1 cellular context compared by ENCODE assay signal in the genomic region with DNA sequence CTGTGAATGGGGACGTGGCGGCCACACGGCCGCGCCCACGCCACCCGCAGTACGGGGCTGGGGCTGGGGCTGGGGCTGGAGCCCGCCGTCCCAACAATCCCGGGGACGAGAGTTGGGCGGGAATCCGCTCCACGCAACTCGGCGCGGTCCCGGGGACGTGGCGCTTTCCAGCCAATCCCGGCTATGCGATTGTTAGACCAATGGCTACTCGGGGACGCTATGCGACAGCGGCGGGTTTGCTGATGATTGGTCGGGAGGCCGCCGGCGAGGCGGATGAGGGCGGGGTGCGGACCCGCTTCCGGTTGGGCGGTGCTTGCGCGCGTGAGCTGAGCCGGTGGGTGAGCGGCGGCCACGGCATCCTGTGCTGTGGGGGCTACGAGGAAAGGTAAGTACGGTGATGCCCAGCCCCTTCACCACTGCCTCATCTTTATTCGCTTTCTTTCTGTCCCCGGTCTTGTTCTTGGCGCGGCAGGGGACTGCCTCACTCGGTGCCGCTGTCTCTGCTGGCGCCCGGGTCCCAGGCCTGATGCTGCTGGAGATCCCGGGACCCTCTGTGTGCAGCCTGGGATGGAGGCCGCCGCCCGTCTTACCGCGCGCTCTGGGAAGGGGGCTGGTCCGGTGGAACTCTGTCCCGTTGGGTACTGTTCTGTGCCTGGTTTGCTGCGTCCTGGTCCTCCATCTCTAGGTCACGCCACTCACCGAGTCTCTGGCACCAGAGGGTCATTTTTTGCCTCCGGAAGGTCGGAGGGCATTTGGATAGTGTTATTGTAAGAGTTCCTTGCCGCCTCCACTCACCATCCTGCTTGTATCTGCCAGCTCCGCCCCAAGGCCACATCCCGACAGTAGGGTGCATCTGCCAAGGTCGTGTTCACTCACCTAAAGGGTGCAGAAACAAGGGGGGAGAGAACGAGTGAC.
A peak's percentile ranks its signal among the peaks of the same experiment; 100 is the strongest.
TF ChIP-seq lines count a peak whose summit lies in the region.

A gene (plus strand): TSS at position 312 of the 915 bp plus-strand sequence. CDS start 9,225 bp downstream, outside the sequence.

TF ChIP-seq in HepG2, 621 proteins besides CTCF, POLR2A, EP300 and RAD21 (continued from another document and continues in another):
- TF ChIP-seq, protein P1, sequence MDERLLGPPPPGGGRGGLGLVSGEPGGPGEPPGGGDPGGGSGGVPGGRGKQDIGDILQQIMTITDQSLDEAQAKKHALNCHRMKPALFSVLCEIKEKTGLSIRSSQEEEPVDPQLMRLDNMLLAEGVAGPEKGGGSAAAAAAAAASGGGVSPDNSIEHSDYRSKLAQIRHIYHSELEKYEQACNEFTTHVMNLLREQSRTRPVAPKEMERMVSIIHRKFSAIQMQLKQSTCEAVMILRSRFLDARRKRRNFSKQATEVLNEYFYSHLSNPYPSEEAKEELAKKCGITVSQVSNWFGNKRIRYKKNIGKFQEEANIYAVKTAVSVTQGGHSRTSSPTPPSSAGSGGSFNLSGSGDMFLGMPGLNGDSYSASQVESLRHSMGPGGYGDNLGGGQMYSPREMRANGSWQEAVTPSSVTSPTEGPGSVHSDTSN (CRISPR knock-in tag; IDR thresholded peaks at IDR 0.05): 0 out of 2 replicates have a peak, but pooled peaks have one; percentile 47
- TF ChIP-seq RNF2 (conservative IDR thresholded peaks at IDR 0.05; ENCODE audit: low read depth): 0 out of 2 replicates have a peak, but pooled peaks have one; percentile 68
- no peak for TF ChIP-seq ZNF703 (CRISPR knock-in tag; IDR thresholded peaks at IDR 0.05; ENCODE audit: borderline replicate concordance)
- TF ChIP-seq, protein P2, sequence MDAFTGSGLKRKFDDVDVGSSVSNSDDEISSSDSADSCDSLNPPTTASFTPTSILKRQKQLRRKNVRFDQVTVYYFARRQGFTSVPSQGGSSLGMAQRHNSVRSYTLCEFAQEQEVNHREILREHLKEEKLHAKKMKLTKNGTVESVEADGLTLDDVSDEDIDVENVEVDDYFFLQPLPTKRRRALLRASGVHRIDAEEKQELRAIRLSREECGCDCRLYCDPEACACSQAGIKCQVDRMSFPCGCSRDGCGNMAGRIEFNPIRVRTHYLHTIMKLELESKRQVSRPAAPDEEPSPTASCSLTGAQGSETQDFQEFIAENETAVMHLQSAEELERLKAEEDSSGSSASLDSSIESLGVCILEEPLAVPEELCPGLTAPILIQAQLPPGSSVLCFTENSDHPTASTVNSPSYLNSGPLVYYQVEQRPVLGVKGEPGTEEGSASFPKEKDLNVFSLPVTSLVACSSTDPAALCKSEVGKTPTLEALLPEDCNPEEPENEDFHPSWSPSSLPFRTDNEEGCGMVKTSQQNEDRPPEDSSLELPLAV (CRISPR knock-in tag; conservative IDR thresholded peaks at IDR 0.05; ENCODE audit: low read depth): no peak
- TF ChIP-seq BRCA1 (CRISPR knock-in tag; IDR thresholded peaks at IDR 0.05): no peak
- peak; percentile 67; the same call in 1 of the 2 replicates for TF ChIP-seq ZNF749 (CRISPR knock-in tag; IDR thresholded peaks at IDR 0.05; ENCODE audit: borderline replicate concordance)
- TF ChIP-seq, protein P3, sequence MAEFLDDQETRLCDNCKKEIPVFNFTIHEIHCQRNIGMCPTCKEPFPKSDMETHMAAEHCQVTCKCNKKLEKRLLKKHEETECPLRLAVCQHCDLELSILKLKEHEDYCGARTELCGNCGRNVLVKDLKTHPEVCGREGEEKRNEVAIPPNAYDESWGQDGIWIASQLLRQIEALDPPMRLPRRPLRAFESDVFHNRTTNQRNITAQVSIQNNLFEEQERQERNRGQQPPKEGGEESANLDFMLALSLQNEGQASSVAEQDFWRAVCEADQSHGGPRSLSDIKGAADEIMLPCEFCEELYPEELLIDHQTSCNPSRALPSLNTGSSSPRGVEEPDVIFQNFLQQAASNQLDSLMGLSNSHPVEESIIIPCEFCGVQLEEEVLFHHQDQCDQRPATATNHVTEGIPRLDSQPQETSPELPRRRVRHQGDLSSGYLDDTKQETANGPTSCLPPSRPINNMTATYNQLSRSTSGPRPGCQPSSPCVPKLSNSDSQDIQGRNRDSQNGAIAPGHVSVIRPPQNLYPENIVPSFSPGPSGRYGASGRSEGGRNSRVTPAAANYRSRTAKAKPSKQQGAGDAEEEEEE (CRISPR knock-in tag; IDR thresholded peaks at IDR 0.05; ENCODE audit: borderline replicate concordance): peak; percentile 26; the same call in 1 of the 2 replicates
- TF ChIP-seq ZSCAN12 (CRISPR knock-in tag; IDR thresholded peaks at IDR 0.05): no peak
- TF ChIP-seq ZNF234 (CRISPR knock-in tag; conservative IDR thresholded peaks at IDR 0.05): no peak
- TF ChIP-seq CBFB (CRISPR knock-in tag; IDR thresholded peaks at IDR 0.05): peak; percentile 49; the same call in 1 of the 2 replicates
- TF ChIP-seq, protein P4, sequence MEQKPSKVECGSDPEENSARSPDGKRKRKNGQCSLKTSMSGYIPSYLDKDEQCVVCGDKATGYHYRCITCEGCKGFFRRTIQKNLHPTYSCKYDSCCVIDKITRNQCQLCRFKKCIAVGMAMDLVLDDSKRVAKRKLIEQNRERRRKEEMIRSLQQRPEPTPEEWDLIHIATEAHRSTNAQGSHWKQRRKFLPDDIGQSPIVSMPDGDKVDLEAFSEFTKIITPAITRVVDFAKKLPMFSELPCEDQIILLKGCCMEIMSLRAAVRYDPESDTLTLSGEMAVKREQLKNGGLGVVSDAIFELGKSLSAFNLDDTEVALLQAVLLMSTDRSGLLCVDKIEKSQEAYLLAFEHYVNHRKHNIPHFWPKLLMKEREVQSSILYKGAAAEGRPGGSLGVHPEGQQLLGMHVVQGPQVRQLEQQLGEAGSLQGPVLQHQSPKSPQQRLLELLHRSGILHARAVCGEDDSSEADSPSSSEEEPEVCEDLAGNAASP (CRISPR knock-in tag; IDR thresholded peaks at IDR 0.05; ENCODE audit: borderline replicate concordance): 0 out of 2 replicates have a peak, but pooled peaks have one; percentile 33
- peak; percentile 90 for TF ChIP-seq POLR2G (IDR thresholded peaks at IDR 0.05; ENCODE audit: low read depth, low read length)
- no peak for TF ChIP-seq ZNF180 (CRISPR knock-in tag; IDR thresholded peaks at IDR 0.05; ENCODE audit: borderline replicate concordance, low read depth)
- TF ChIP-seq MIER3 (CRISPR knock-in tag; IDR thresholded peaks at IDR 0.05; ENCODE audit: borderline replicate concordance): peak; percentile 31; the same call in 1 of the 2 replicates
- TF ChIP-seq PLRG1 (conservative IDR thresholded peaks at IDR 0.05): no peak
- no peak for TF ChIP-seq SSRP1 (CRISPR knock-in tag; IDR thresholded peaks at IDR 0.05)
- peak; percentile 28; the same call in 1 of the 2 replicates for TF ChIP-seq RXRA (CRISPR knock-in tag; IDR thresholded peaks at IDR 0.05)
- TF ChIP-seq, protein P5, sequence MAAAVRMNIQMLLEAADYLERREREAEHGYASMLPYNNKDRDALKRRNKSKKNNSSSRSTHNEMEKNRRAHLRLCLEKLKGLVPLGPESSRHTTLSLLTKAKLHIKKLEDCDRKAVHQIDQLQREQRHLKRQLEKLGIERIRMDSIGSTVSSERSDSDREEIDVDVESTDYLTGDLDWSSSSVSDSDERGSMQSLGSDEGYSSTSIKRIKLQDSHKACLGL (CRISPR knock-in tag; IDR thresholded peaks at IDR 0.05): peak; percentile 92
- 0 out of 2 replicates have a peak, but pooled peaks have one; percentile 11 for TF ChIP-seq ONECUT2 (CRISPR knock-in tag; IDR thresholded peaks at IDR 0.05)
- TF ChIP-seq, protein P6, sequence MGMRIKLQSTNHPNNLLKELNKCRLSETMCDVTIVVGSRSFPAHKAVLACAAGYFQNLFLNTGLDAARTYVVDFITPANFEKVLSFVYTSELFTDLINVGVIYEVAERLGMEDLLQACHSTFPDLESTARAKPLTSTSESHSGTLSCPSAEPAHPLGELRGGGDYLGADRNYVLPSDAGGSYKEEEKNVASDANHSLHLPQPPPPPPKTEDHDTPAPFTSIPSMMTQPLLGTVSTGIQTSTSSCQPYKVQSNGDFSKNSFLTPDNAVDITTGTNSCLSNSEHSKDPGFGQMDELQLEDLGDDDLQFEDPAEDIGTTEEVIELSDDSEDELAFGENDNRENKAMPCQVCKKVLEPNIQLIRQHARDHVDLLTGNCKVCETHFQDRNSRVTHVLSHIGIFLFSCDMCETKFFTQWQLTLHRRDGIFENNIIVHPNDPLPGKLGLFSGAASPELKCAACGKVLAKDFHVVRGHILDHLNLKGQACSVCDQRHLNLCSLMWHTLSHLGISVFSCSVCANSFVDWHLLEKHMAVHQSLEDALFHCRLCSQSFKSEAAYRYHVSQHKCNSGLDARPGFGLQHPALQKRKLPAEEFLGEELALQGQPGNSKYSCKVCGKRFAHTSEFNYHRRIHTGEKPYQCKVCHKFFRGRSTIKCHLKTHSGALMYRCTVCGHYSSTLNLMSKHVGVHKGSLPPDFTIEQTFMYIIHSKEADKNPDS (CRISPR knock-in tag; IDR thresholded peaks at IDR 0.05): no peak
- TF ChIP-seq ZNF543 (CRISPR knock-in tag; IDR thresholded peaks at IDR 0.05): peak; percentile 67; the same call in 1 of the 2 replicates
- TF ChIP-seq ARNT2 (CRISPR knock-in tag; IDR thresholded peaks at IDR 0.05; ENCODE audit: low read depth): peak; percentile 89
- TF ChIP-seq ZNF569 (CRISPR knock-in tag; IDR thresholded peaks at IDR 0.05; ENCODE audit: borderline replicate concordance): no peak
- TF ChIP-seq, protein P7, sequence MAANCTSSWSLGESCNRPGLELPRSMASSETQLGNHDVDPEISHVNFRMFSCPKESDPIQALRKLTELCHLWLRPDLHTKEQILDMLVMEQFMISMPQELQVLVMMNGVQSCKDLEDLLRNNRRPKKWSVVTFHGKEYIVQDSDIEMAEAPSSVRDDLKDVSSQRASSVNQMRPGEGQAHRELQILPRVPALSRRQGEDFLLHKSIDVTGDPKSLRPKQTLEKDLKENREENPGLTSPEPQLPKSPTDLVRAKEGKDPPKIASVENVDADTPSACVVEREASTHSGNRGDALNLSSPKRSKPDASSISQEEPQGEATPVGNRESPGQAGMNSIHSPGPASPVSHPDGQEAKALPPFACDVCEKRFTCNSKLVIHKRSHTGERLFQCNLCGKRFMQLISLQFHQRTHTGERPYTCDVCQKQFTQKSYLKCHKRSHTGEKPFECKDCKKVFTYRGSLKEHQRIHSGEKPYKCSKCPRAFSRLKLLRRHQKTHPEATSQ (CRISPR knock-in tag; IDR thresholded peaks at IDR 0.05; ENCODE audit: borderline replicate concordance): peak; percentile 19; the same call in 1 of the 2 replicates
- TF ChIP-seq GABPB1 (CRISPR knock-in tag; IDR thresholded peaks at IDR 0.05): peak; percentile 98
- peak; percentile 49; the same call in 1 of the 2 replicates for TF ChIP-seq ZNF430 (CRISPR knock-in tag; IDR thresholded peaks at IDR 0.05)
- TF ChIP-seq, protein P8, sequence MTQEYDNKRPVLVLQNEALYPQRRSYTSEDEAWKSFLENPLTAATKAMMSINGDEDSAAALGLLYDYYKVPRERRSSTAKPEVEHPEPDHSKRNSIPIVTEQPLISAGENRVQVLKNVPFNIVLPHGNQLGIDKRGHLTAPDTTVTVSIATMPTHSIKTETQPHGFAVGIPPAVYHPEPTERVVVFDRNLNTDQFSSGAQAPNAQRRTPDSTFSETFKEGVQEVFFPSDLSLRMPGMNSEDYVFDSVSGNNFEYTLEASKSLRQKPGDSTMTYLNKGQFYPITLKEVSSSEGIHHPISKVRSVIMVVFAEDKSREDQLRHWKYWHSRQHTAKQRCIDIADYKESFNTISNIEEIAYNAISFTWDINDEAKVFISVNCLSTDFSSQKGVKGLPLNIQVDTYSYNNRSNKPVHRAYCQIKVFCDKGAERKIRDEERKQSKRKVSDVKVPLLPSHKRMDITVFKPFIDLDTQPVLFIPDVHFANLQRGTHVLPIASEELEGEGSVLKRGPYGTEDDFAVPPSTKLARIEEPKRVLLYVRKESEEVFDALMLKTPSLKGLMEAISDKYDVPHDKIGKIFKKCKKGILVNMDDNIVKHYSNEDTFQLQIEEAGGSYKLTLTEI (CRISPR knock-in tag; conservative IDR thresholded peaks at IDR 0.05): no peak
- TF ChIP-seq MAZ (IDR thresholded peaks at IDR 0.05; ENCODE audit: borderline replicate concordance, low read depth, low read length): 0 out of 2 replicates have a peak, but pooled peaks have one; percentile 14
- TF ChIP-seq MAZ (CRISPR knock-in tag; IDR thresholded peaks at IDR 0.05; ENCODE audit: low read depth): no peak
- TF ChIP-seq ZSCAN29 (CRISPR knock-in tag; conservative IDR thresholded peaks at IDR 0.05): no peak
- TF ChIP-seq, protein P9, sequence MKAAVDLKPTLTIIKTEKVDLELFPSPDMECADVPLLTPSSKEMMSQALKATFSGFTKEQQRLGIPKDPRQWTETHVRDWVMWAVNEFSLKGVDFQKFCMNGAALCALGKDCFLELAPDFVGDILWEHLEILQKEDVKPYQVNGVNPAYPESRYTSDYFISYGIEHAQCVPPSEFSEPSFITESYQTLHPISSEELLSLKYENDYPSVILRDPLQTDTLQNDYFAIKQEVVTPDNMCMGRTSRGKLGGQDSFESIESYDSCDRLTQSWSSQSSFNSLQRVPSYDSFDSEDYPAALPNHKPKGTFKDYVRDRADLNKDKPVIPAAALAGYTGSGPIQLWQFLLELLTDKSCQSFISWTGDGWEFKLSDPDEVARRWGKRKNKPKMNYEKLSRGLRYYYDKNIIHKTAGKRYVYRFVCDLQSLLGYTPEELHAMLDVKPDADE (CRISPR knock-in tag; IDR thresholded peaks at IDR 0.05): no peak
- TF ChIP-seq, protein P10, sequence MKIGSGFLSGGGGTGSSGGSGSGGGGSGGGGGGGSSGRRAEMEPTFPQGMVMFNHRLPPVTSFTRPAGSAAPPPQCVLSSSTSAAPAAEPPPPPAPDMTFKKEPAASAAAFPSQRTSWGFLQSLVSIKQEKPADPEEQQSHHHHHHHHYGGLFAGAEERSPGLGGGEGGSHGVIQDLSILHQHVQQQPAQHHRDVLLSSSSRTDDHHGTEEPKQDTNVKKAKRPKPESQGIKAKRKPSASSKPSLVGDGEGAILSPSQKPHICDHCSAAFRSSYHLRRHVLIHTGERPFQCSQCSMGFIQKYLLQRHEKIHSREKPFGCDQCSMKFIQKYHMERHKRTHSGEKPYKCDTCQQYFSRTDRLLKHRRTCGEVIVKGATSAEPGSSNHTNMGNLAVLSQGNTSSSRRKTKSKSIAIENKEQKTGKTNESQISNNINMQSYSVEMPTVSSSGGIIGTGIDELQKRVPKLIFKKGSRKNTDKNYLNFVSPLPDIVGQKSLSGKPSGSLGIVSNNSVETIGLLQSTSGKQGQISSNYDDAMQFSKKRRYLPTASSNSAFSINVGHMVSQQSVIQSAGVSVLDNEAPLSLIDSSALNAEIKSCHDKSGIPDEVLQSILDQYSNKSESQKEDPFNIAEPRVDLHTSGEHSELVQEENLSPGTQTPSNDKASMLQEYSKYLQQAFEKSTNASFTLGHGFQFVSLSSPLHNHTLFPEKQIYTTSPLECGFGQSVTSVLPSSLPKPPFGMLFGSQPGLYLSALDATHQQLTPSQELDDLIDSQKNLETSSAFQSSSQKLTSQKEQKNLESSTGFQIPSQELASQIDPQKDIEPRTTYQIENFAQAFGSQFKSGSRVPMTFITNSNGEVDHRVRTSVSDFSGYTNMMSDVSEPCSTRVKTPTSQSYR (CRISPR knock-in tag; IDR thresholded peaks at IDR 0.05; ENCODE audit: borderline replicate concordance): no peak
- TF ChIP-seq, protein P11, sequence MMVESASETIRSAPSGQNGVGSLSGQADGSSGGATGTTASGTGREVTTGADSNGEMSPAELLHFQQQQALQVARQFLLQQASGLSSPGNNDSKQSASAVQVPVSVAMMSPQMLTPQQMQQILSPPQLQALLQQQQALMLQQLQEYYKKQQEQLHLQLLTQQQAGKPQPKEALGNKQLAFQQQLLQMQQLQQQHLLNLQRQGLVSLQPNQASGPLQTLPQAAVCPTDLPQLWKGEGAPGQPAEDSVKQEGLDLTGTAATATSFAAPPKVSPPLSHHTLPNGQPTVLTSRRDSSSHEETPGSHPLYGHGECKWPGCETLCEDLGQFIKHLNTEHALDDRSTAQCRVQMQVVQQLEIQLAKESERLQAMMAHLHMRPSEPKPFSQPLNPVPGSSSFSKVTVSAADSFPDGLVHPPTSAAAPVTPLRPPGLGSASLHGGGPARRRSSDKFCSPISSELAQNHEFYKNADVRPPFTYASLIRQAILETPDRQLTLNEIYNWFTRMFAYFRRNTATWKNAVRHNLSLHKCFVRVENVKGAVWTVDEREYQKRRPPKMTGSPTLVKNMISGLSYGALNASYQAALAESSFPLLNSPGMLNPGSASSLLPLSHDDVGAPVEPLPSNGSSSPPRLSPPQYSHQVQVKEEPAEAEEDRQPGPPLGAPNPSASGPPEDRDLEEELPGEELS (CRISPR knock-in tag; IDR thresholded peaks at IDR 0.05): no peak; the same call in 1 of the 2 replicates
- TF ChIP-seq ATRX (CRISPR knock-in tag; IDR thresholded peaks at IDR 0.05; ENCODE audit: borderline replicate concordance): no peak
- no peak for TF ChIP-seq KDM4B (CRISPR knock-in tag; IDR thresholded peaks at IDR 0.05)
